Comparison of ENCODE assay signal across 1 cellular context in genomic region chr17:39696731-39697130, GRCh38.
TF ChIP-seq lines count a peak whose summit lies in the region.

No MANE protein-coding gene starts in this region.

TF ChIP-seq in HepG2, 621 proteins besides CTCF, POLR2A, EP300 and RAD21:
- no peak for TF ChIP-seq ZNF775 (CRISPR knock-in tag; IDR thresholded peaks at IDR 0.05; ENCODE audit: borderline replicate concordance)
- no peak for TF ChIP-seq MXD3 (CRISPR knock-in tag; IDR thresholded peaks at IDR 0.05)
- no peak for TF ChIP-seq SNAI1 (CRISPR knock-in tag; IDR thresholded peaks at IDR 0.05; ENCODE audit: borderline replicate concordance)
- peak; percentile 18 for TF ChIP-seq TEAD3 (CRISPR knock-in tag; optimal IDR thresholded peaks at IDR 0.05; ENCODE audit: borderline replicate concordance)
- TF ChIP-seq ELK4 (CRISPR knock-in tag; IDR thresholded peaks at IDR 0.05; ENCODE audit: borderline replicate concordance): no peak
